ENCODE assay signal across 22 cellular contexts in the genomic region with DNA sequence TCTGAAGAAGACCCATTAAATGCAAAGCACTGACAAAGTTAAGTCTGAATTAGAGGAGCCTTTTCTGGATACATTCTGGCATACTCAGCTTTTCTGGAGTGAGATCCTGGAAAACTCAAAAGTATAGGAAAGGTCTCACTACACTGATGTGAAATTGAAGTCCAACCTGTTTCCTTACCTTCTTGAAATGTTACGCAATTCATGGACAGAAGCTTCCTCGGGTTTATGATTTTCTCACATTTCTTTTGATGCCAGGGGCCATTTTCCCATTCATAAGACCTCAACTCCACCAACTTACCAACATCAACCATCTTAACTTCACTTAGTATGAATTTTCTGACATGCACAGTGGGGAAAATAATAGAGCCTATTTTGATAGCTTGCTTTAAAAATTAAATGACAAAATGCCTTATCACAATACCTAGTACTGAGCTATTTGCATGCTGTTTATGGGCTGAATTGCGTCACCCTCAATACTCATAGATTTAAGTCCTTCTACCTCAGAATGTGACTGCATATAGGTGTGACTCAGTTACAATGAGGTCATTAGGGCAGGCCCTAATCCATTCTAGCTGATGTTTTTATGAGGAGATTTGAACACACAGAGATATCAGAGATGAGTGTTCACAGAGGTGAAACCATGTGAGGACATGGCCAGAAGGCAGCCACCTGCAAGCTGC.
DNase-seq lines count a peak whose midpoint lies in the region; ATAC-seq, FAIRE-seq and TF ChIP-seq lines count a peak whose summit lies in the region.
"Had no signal": no experiment of that assay in that cellular context is flagged by ENCODE, and none has a peak within 500 bp of the region (broad histone marks: within the 10 kb centered on the region; RNA-seq: fewer than 3 reads in every experiment).

No MANE protein-coding gene starts in this region.

- TF ChIP-seq POLR2A in IMR-90 (IDR thresholded peaks at IDR 0.05; ENCODE audit: low read depth, low read length) (no peak), NB4 (IDR thresholded peaks at IDR 0.05; ENCODE audit: extremely low read depth, insufficient read length) (no peak), H1 (IDR thresholded peaks at IDR 0.05; ENCODE audit: control extremely low read depth in 1 of 2, low read depth in 2 of 2, low read length in 2 of 2) (no peak)

- H3K23ac ChIP-seq in IMR-90 (ENCODE audit: low read depth, low read length) (no peak overlapping the region), H1 (ENCODE audit: insufficient read length) (no peak overlapping the region)

- dilution Hi-C loops in IMR-90 (cut with HindIII; ENCODE audit: low sequenced_read_pairs, unreplicated experiment): no loop called here

- CTCF ChIA-PET in IMR-90 (lab: Yijun Ruan, JAX): no interaction called here
- CTCF ChIA-PET in H1 (lab: Charles Lee; ENCODE audit: partially characterized antibody): interaction anchor here (1.0 kb wide), 1 partner anchor 430 kb away, joined by 3 read pairs; no protein-coding TSS in a partner anchor

- ATAC-seq in IMR-90 (ENCODE audit: low read depth) (no peak), GM19455 (IDR thresholded peaks at IDR 0.05; ENCODE audit: unreplicated experiment) (no peak)
- ATAC-seq: GM12878 had no signal

- no peak overlapping the region for H3K9ac ChIP-seq in IMR-90 (ENCODE audit: low read depth, low read length)
- no peak overlapping the region for H3K9ac ChIP-seq in H1 (replicated peaks in 1 of 4; ENCODE audit: extremely low read depth in 1 of 4, low read depth in 3 of 4, low read length in 3 of 4)

- H3K79me2 ChIP-seq in H1 (ENCODE audit: control insufficient read depth in 1 of 2, insufficient read depth in 2 of 2, low read length in 2 of 2): no peaks in the 10 kb centered on the region
- H3K79me2 ChIP-seq in hepatocyte: no peaks in the 10 kb centered on the region

- TF ChIP-seq RAD21 in IMR-90 (IDR thresholded peaks at IDR 0.05; ENCODE audit: low read length) (no peak), H1 (IDR thresholded peaks at IDR 0.05 in 1 of 2, conservative IDR thresholded peaks at IDR 0.05 in 1 of 2; ENCODE audit: low read depth in 2 of 2, low read length in 2 of 2) (no peak)

- no peak overlapping the region for H3K18ac ChIP-seq in IMR-90 (ENCODE audit: low read depth, low read length)
- no peak overlapping the region for H3K18ac ChIP-seq in H1 (ENCODE audit: extremely low read depth, low read length)

- H2AK9ac ChIP-seq in IMR-90 (replicated peaks; ENCODE audit: low read depth, low read length, poor library complexity): no peak overlapping the region

- H3K4ac ChIP-seq in IMR-90 (ENCODE audit: low read depth, low read length) (no peak overlapping the region), H1 (replicated peaks; ENCODE audit: insufficient read length, low read depth, low read length) (no peak overlapping the region)

- H3K4me3 ChIP-seq in IMR-90 (ENCODE audit: insufficient read depth, low read depth, low read length) (no peak overlapping the region), NB4 (ENCODE audit: low read depth, low read length) (no peak overlapping the region), H1 (ENCODE audit: extremely low read depth in 1 of 4, insufficient read depth in 2 of 4, low read depth in 3 of 4, low read length in 4 of 4) (no peak overlapping the region), hepatocyte (no peak overlapping the region)
- H3K4me3 ChIP-seq: GM12878 had no signal

- in situ Hi-C loops in IMR-90 (cut with MboI; ENCODE audit: low sequenced_read_pairs): no loop called here

- H2BK20ac ChIP-seq in IMR-90 (ENCODE audit: low read depth, low read length): no peak overlapping the region
- no peak overlapping the region for H2BK20ac ChIP-seq in H1 (ENCODE audit: low read length)

- no peak overlapping the region for H2BK12ac ChIP-seq in H1 (ENCODE audit: low read depth, low read length)

- no peaks in the 10 kb centered on the region for H3K9me3 ChIP-seq in IMR-90 (ENCODE audit: control insufficient read depth, insufficient read depth, low read length)
- no peaks in the 10 kb centered on the region for H3K9me3 ChIP-seq in H1 (ENCODE audit: insufficient read depth in 2 of 2, low read depth in 1 of 2, low read length in 1 of 2)
- H3K9me3 ChIP-seq in hepatocyte (ENCODE audit: low read depth): no peaks in the 10 kb centered on the region
- H3K9me3 ChIP-seq: BE2C had no signal

- H3K36me3 ChIP-seq in IMR-90 (ENCODE audit: control insufficient read depth, insufficient read depth, low read length): no peaks in the 10 kb centered on the region
- H3K36me3 ChIP-seq in H1 (ENCODE audit: control insufficient read depth in 2 of 4, insufficient read depth in 4 of 4, low read length in 3 of 4): no peaks in the 10 kb centered on the region
- no peaks in the 10 kb centered on the region for H3K36me3 ChIP-seq in hepatocyte (replicated peaks; ENCODE audit: insufficient read depth, low read depth)
- H3K36me3 ChIP-seq: BE2C had no signal

- H3K56ac ChIP-seq in IMR-90 (ENCODE audit: extremely low read depth, insufficient read depth, low read length): no peak overlapping the region
- H3K56ac ChIP-seq in H1 (replicated peaks; ENCODE audit: insufficient read length, low read depth, low read length): no peak overlapping the region

- H3K79me1 ChIP-seq in IMR-90 (ENCODE audit: low read depth in 1 of 2, low read length in 2 of 2): no peaks in the 10 kb centered on the region
- no peaks in the 10 kb centered on the region for H3K79me1 ChIP-seq in H1 (ENCODE audit: low read depth, low read length)

- TF ChIP-seq EP300 in H1 (IDR thresholded peaks at IDR 0.05; ENCODE audit: borderline replicate concordance in 1 of 2, low read depth in 2 of 2, low read length in 2 of 2): no peak

- no peak overlapping the region for H4K5ac ChIP-seq in IMR-90 (ENCODE audit: low read depth, low read length)
- no peak overlapping the region for H4K5ac ChIP-seq in H1 (ENCODE audit: insufficient read length, low read depth, low read length)

- H2BK5ac ChIP-seq in IMR-90 (ENCODE audit: low read depth, low read length, poor library complexity, severe bottlenecking) (no peak overlapping the region), H1 (ENCODE audit: low read depth, low read length) (no peak overlapping the region)

- H4K20me1 ChIP-seq in IMR-90 (ENCODE audit: insufficient read depth, low read length) (no peaks in the 10 kb centered on the region), H1 (replicated peaks in 1 of 2; ENCODE audit: control insufficient read depth in 1 of 2, insufficient read depth in 2 of 2, low read length in 2 of 2) (no peaks in the 10 kb centered on the region), hepatocyte (ENCODE audit: insufficient read depth, poor library complexity, severe bottlenecking) (no peaks in the 10 kb centered on the region)

- H4K91ac ChIP-seq in IMR-90 (ENCODE audit: insufficient read depth, low read depth, low read length): no peak overlapping the region
- H4K91ac ChIP-seq in H1 (replicated peaks; ENCODE audit: insufficient read length, low read length): no peak overlapping the region

- no CpG with 5 or more reads among the region's 3 CpGs for WGBS in IMR-90 (ENCODE audit: extremely low coverage in 2 of 2, insufficient read length in 1 of 2), 2 experiments
- WGBS in H1 (ENCODE audit: extremely low coverage in 1 of 2, insufficient coverage in 1 of 2, insufficient read length in 1 of 2, insufficient replicate concordance in 2 of 2, low coverage in 1 of 2, low lambda C conversion rate in 2 of 2, missing lambda C conversion rate in 1 of 2), 2 experiments: 91% methylated on average over 3 of the region's 3 CpGs; no CpG with 5 or more reads in 1 of the 2 experiments
- 78% methylated on average over 3 of the region's 3 CpGs for WGBS in hepatocyte (ENCODE audit: low lambda C conversion rate, missing lambda C conversion rate)

- H3K14ac ChIP-seq in IMR-90 (replicated peaks; ENCODE audit: low read depth, low read length) (no peak overlapping the region), H1 (ENCODE audit: insufficient read length) (no peak overlapping the region)

- no peak overlapping the region for H2AK5ac ChIP-seq in IMR-90 (ENCODE audit: low read depth, low read length)
- H2AK5ac ChIP-seq in H1 (ENCODE audit: low read depth, low read length): no peak overlapping the region

- DNase-seq in IMR-90 (no peak), NB4 (ENCODE audit: low read depth) (peak; percentile 5), H1 (ENCODE audit: low read depth in 1 of 2, low spot score in 2 of 2) (no peak), hepatocyte (ENCODE audit: low spot score) (peak; percentile 26), NCI-H128 (lab: John Stamatoyannopoulos, UW; ENCODE audit: unreplicated experiment) (no peak), OCI-M2 (lab: John Stamatoyannopoulos, UW; ENCODE audit: unreplicated experiment) (no peak)
- DNase-seq: ACHN; BE2C; C1 segment of cervical spinal cord; CD4-positive, CD25-positive, alpha-beta regulatory T cell; CD8-positive, alpha-beta memory T cell; COR-L47; DMS 273 treated with DMSO at 0.1 percent for 48 hours; DMS53; DND-41; EL; GOT3; H9; KG1 had no signal

- POLR2A ChIA-PET in IMR-90 (lab: Charles Lee; ENCODE audit: unreplicated experiment): no interaction called here
- POLR2A ChIA-PET in H1 (lab: Charles Lee; ENCODE audit: partially characterized antibody): no interaction called here

- no TSS peak for BruUV-seq in IMR-90 (replicated peaks; lab: Mats Ljungman, UMichigan)

- H3K23me2 ChIP-seq in H1 (ENCODE audit: low read depth, low read length): no peaks in the 10 kb centered on the region

- no peak overlapping the region for H3K27ac ChIP-seq in IMR-90 (ENCODE audit: insufficient read depth, low read length)
- H3K27ac ChIP-seq in H1 (ENCODE audit: low read depth, low read length): no peak overlapping the region
- no peak overlapping the region for H3K27ac ChIP-seq in hepatocyte

- H3K4me1 ChIP-seq in IMR-90 (ENCODE audit: control insufficient read depth, insufficient read depth, low read length) (no peaks in the 10 kb centered on the region), H1 (replicated peaks in 1 of 4; ENCODE audit: control insufficient read depth in 3 of 4, insufficient read depth in 4 of 4, low read length in 3 of 4) (no peaks in the 10 kb centered on the region), hepatocyte (ENCODE audit: insufficient read depth) (no peaks in the 10 kb centered on the region)
- H3K4me1 ChIP-seq: BE2C had no signal

- intact Hi-C loops in IMR-90 (cut with micrococcal nuclease): loop anchor here (10.0 kb wide), 1 partner anchor 285 kb away; no protein-coding TSS in a partner anchor

- no peaks in the 10 kb centered on the region for H3K9me2 ChIP-seq in hepatocyte (replicated peaks; ENCODE audit: insufficient read depth)

- H3K9me1 ChIP-seq in IMR-90 (ENCODE audit: insufficient read depth, low read length): no peaks in the 10 kb centered on the region

- H3K4me2 ChIP-seq in IMR-90 (ENCODE audit: low read depth, low read length): no peak overlapping the region
- no peak overlapping the region for H3K4me2 ChIP-seq in H1 (ENCODE audit: insufficient read depth in 1 of 2, low read depth in 2 of 2, low read length in 2 of 2)
- H3K4me2 ChIP-seq in hepatocyte: no peak overlapping the region

- FAIRE-seq in H1 (lab: Jason Lieb, UNC): no peak
- FAIRE-seq: A204.1, GM12878 had no signal

- H4K8ac ChIP-seq in IMR-90 (ENCODE audit: low read depth in 2 of 2, low read length in 2 of 2) (no peak overlapping the region), H1 (ENCODE audit: extremely low read depth, insufficient read depth, low read length) (no peak overlapping the region)

- no peaks in the 10 kb centered on the region for H3K27me3 ChIP-seq in IMR-90 (ENCODE audit: control insufficient read depth, insufficient read depth, low read length)
- H3K27me3 ChIP-seq in H1 (replicated peaks in 1 of 4; ENCODE audit: control insufficient read depth in 3 of 4, extremely low read depth in 1 of 4, insufficient read depth in 3 of 4, low read length in 3 of 4): no peaks in the 10 kb centered on the region
- no peaks in the 10 kb centered on the region for H3K27me3 ChIP-seq in hepatocyte
- H3K27me3 ChIP-seq: BE2C had no signal

- H2BK120ac ChIP-seq in IMR-90 (ENCODE audit: low read depth, low read length): no peak overlapping the region
- H2BK120ac ChIP-seq in H1 (replicated peaks; ENCODE audit: low read depth, low read length): no peak overlapping the region

- TF ChIP-seq CTCF in IMR-90 (conservative IDR thresholded peaks at IDR 0.05; ENCODE audit: low read depth, low read length): no peak
- no peak for TF ChIP-seq CTCF in NB4 (IDR thresholded peaks at IDR 0.05; ENCODE audit: low read depth, low read length)
- no peak for TF ChIP-seq CTCF in H1 (IDR thresholded peaks at IDR 0.05; ENCODE audit: control extremely low read depth in 1 of 3, insufficient read depth in 1 of 3, low read depth in 1 of 3, low read length in 3 of 3)
- no peak for TF ChIP-seq CTCF in hepatocyte (IDR thresholded peaks at IDR 0.05; ENCODE audit: poor library complexity)

- H2AFZ ChIP-seq in IMR-90 (replicated peaks; ENCODE audit: low read length, poor library complexity): no peak overlapping the region
- H2AFZ ChIP-seq in H1 (ENCODE audit: low read length): no peak overlapping the region
- H2AFZ ChIP-seq in hepatocyte: no peak overlapping the region

- no peak overlapping the region for H2BK15ac ChIP-seq in IMR-90 (ENCODE audit: low read depth, low read length)
- no peak overlapping the region for H2BK15ac ChIP-seq in H1 (ENCODE audit: low read length)

Comparison
In these comparisons a context has a peak if more than half of its experiments do, and no peak if none do; other contexts are left out.
1. DNase-seq: peak in NB4 (single experiment) and hepatocyte (single experiment); none in IMR-90 (single experiment), H1 (0 of 2), NCI-H128 (single experiment) and OCI-M2 (single experiment).